In the genomic region with DNA sequence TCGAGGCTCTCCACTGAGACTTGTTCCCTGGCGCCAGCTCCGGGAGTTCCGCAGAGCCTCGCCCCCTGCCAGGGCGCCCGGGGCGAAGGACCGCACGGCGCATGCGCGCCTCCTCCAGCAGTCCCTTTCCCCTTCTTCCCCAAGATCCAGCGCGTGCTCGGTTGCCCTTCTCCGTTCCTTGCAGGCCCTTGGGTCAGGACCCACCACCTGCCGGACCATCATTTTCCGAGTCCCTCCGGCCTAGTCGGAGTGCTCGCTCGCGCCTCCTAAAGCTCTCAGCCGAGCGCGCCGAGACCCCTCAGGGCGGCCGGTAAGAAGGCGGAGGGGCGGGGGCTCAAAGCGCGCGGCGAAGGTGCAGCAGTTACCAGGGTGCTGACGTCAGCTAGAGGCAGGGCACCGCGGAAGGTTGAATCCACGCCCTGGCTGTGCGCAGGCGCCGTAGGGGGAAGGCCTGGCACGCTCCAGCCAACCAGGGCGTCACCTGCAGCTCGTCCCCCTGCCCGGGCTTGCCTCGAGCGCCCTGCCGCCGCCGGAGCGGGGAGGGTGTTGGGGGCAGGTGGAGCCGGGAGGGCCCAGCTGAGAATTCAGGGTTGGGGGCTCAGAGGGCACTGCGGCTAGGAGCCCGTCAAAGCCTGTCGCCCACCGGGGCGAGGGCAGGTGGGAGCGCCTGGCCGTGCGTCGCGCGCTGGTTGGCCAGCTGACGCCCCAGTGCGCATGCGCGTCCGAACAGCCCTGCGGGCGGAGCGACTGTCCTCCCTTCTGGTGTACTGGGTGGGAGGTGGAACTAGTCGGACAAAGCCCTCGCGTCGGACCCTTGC, we compare ENCODE assay signal across 8 cellular contexts. TPM values are rescaled to one million over a fixed set of nuclear protein-coding genes. Genes with fewer than 3 reads are reported as not detected.
DNase-seq lines count a peak whose midpoint lies in the region; ATAC-seq, FAIRE-seq and TF ChIP-seq lines count a peak whose summit lies in the region.

A gene with protein sequence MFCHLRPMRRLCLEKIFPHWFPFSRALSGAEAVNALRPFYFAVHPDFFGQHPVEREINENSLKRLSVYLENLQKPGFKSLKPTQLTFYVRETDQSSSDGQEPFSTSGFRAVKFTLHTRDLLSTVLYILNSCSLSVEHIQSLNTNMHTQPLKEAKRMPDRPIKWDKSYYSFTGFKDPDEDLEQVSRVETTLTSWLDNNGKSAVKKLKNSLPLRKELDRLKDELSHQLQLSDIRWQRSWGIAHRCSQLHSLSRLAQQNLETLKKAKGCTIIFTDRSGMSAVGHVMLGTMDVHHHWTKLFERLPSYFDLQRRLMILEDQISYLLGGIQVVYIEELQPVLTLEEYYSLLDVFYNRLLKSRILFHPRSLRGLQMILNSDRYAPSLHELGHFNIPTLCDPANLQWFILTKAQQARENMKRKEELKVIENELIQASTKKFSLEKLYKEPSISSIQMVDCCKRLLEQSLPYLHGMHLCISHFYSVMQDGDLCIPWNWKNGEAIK (plus strand): TSS at position 757 of the 818 bp plus-strand sequence. CDS start 16,017 bp downstream, outside the sequence.

- peak within 1 kb of the TSS; percentile 86 for H3K9ac ChIP-seq in iPS-20b (ENCODE audit: low read depth, low read length)

- intact Hi-C loops in breast epithelium (cut with DNase I; ENCODE audit: low total_unique reads) = no loop called here

- peak; percentile 91 for ATAC-seq in GM18868 (IDR thresholded peaks at IDR 0.05; ENCODE audit: unreplicated experiment)
- ATAC-seq in HG03108 (IDR thresholded peaks at IDR 0.05; ENCODE audit: unreplicated experiment) = peak; percentile 96

- 0 to 1% (median 0%) methylated on average over 58 to 77 of the region's 77 CpGs for WGBS in small intestine, 3 donors

- H3K4me1 ChIP-seq in ACC112 (ENCODE audit: control insufficient read depth, insufficient read depth, low read length, unreplicated experiment) (peaks cover 23% of the 10 kb centered on the region), breast epithelium (no peaks in the 10 kb centered on the region), iPS-20b (ENCODE audit: insufficient read depth, low read length) (peaks cover 7% of the 10 kb centered on the region; the same call in 1 of the 2 replicates), small intestine (ENCODE audit: control insufficient read depth in 2 of 2, insufficient read depth in 1 of 2, low read depth in 1 of 2, low read length in 1 of 2) (peaks cover 0 to 8% of the 10 kb centered on the region in 2 donors)

- peak within 1 kb of the TSS; percentile 76 for H3K27ac ChIP-seq in ACC112 (ENCODE audit: low read depth, low read length)
- peak within 1 kb of the TSS; percentile 94 for H3K27ac ChIP-seq in VCaP
- H3K27ac ChIP-seq in breast epithelium = peak within 1 kb of the TSS; percentile 90 to 95
- H3K27ac ChIP-seq in iPS-20b (ENCODE audit: low read length) = peak within 1 kb of the TSS; percentile 50
- H3K27ac ChIP-seq in small intestine (ENCODE audit: low read depth in 1 of 2, low read length in 1 of 2) = peak within 1 kb of the TSS; percentile 76 to 93

- peaks cover 12% of the 10 kb centered on the region for H3K79me2 ChIP-seq in ACC112 (ENCODE audit: control insufficient read depth, insufficient read depth, low read length, unreplicated experiment)

- H3K36me3 ChIP-seq in ACC112 (ENCODE audit: insufficient read depth, low read length) (no peaks in the 10 kb centered on the region), breast epithelium (no peaks in the 10 kb centered on the region), iPS-20b (ENCODE audit: insufficient read depth, low read depth, low read length) (no peaks in the 10 kb centered on the region), small intestine (ENCODE audit: control insufficient read depth in 2 of 2, insufficient read depth in 2 of 2, low read length in 2 of 2) (peaks cover 0 to 2% of the 10 kb centered on the region in 2 donors)

- no peak for FAIRE-seq in small intestine (lab: Jason Lieb, UNC)

- H3K27me3 ChIP-seq in ACC112 (ENCODE audit: insufficient read depth, low read length) (no peaks in the 10 kb centered on the region), breast epithelium (no peaks in the 10 kb centered on the region), iPS-20b (ENCODE audit: insufficient read depth, low read length) (0 out of 2 replicates have a peak, but pooled peaks cover 3% of the 10 kb centered on the region), small intestine (ENCODE audit: control insufficient read depth in 2 of 2, insufficient read depth in 2 of 2, low read length in 2 of 2) (no peaks in the 10 kb centered on the region)

- H3K9me3 ChIP-seq in breast epithelium (no peaks in the 10 kb centered on the region), iPS-20b (ENCODE audit: insufficient read depth, low read depth, low read length) (no peaks in the 10 kb centered on the region), small intestine (ENCODE audit: control insufficient read depth, low read depth) (no peaks in the 10 kb centered on the region)

- H3K4me3 ChIP-seq in ACC112 (ENCODE audit: low read depth, low read length) (peak within 1 kb of the TSS; percentile 99), breast epithelium (peak within 1 kb of the TSS; percentile 71 to 84 (median 80)), iPS-20b (ENCODE audit: low read length) (peak within 1 kb of the TSS; percentile 84), small intestine (ENCODE audit: low read depth in 1 of 2, low read length in 2 of 2) (peak within 1 kb of the TSS; percentile 59 to 60)

- TF ChIP-seq POLR2A in breast epithelium (IDR thresholded peaks at IDR 0.05) = no peak

- DNase-seq in NCI-H2196 (lab: John Stamatoyannopoulos, UW; ENCODE audit: unreplicated experiment) (peak; percentile 85), breast epithelium (ENCODE audit: low spot score in 2 of 2) (peak; percentile 96 to 97), small intestine (peak; percentile 99)

- peak within 1 kb of the TSS; percentile 95 for H2AFZ ChIP-seq in ACC112 (ENCODE audit: low read length, unreplicated experiment)

- TF ChIP-seq CTCF in VCaP (conservative IDR thresholded peaks at IDR 0.05) = no peak; the same call in 1 of the 2 replicates
- no peak for TF ChIP-seq CTCF in breast epithelium (IDR thresholded peaks at IDR 0.05)

RNA-seq across cellular contexts. Expression of the gene that starts here (rescaled TPM):
- total RNA-seq in breast epithelium = 10 to 100 TPM; 19.7 to 25.2 (median 24.2) TPM
- polyA plus RNA-seq in small intestine = 10 to 100 TPM; 10.5 to 17.3 (median 15.2) TPM

Comparison
In these comparisons a context has a peak if more than half of its experiments do, and no peak if none do; other contexts are left out.
1. Peak in every context shown above with its lines: DNase-seq, ATAC-seq, H3K4me3 ChIP-seq and H3K27ac ChIP-seq.